Comparison of ENCODE assay signal across 1 cellular context in genomic region chr12:98593351-98594049, GRCh38.
TF ChIP-seq lines count a peak whose summit lies in the region.

Gene SLC25A3, plus strand, starts transcription at chr12:98593686. Its CDS starts 293 bp downstream, at chr12:98593979.

TF ChIP-seq in HCT116, 20 proteins besides CTCF, POLR2A, EP300 and RAD21 (continued from another document):
- no peak for TF ChIP-seq EZH2 (IDR thresholded peaks at IDR 0.05)
- TF ChIP-seq SIN3A (IDR thresholded peaks at IDR 0.05; ENCODE audit: low read depth), result peak; percentile 93
- peak; percentile 87 for TF ChIP-seq MAX (IDR thresholded peaks at IDR 0.05)
- TF ChIP-seq EGR1 (IDR thresholded peaks at IDR 0.05; ENCODE audit: low read depth), result peak; percentile 46; the same call in 1 of the 2 replicates
- TF ChIP-seq ATF3 (IDR thresholded peaks at IDR 0.05), result no peak
- TF ChIP-seq CEBPB (IDR thresholded peaks at IDR 0.05; ENCODE audit: low read depth), result no peak
- no peak for TF ChIP-seq JUND (IDR thresholded peaks at IDR 0.05)
